Comparison of ENCODE assay signal across 18 cellular contexts in the genomic region with DNA sequence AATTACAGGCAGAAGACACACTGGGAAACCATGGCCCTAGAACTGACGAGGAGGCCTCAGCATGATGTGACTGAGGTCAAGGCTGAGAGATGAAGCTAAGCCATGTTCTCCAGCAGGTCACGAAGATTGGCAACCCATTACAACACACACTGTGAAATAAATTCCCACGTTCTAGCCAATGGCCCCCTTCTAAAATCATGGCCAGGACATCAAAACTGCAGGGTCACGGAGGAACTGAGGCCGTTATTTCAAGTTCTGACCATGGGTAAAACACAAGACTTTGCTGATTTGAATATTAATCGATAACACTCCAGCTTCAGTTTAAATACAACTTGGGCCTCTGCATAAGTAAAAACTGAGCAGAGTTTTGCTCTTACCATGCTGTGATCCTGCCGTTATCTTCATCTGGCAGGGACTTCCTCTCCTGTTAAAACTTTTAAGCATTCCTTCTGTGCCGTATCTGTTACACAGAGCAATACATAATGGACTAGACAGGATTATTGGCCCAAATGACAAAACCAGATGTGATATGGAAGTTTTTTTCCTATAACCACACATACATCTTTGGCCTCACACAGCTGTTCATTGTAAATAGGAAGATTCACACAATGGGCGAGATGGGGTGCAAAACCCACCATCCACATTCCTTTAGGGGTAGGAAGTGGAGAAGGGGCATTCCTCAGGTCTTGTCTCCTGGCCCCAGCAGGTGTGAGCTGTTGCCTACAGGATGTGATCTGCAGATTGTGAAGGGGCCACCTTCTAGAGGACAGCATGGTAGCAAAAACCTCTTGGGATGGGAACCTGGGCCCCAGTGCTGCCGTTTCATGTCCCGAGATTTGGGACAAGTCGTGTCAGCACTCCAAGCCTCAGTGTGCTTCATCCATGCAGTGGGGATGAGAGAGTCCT.
"Had no signal": no experiment of that assay in that cellular context is flagged by ENCODE, and none has a peak within 500 bp of the region (broad histone marks: within the 10 kb centered on the region; RNA-seq: fewer than 3 reads in every experiment).

No MANE protein-coding gene starts in this region.

- H3K9me3 ChIP-seq: adrenal gland, colonic mucosa, pancreas, testis had no signal

- H3K4me3 ChIP-seq: adrenal gland, colonic mucosa, neural progenitor cell, pancreas, testis had no signal

- H3K4me3 Mint-ChIP-seq: activated CD4-positive, alpha-beta T cell treated with anti-CD3 and anti-CD28 coated beads, Interleukin-2, amount 10 ng/mL, durations not matched to agents 7 days and 5 days; immature natural killer cell; memory B cell; neural progenitor cell; stimulated activated naive CD8-positive, alpha-beta T cell treated with anti-CD3 and anti-CD28 coated beads, Interleukin-15, amount 100 ng/mL, for 72 hours; T-cell had no signal

- H3K27me3 ChIP-seq: adrenal gland, colonic mucosa, neural progenitor cell, pancreas, testis had no signal

- H3K36me3 ChIP-seq: adrenal gland, colonic mucosa, neural progenitor cell, pancreas had no signal

- H3K27ac Mint-ChIP-seq: activated CD4-positive, alpha-beta T cell treated with anti-CD3 and anti-CD28 coated beads, Interleukin-2, amount 10 ng/mL, durations not matched to agents 7 days and 5 days; immature natural killer cell; memory B cell; stimulated activated naive CD8-positive, alpha-beta T cell treated with anti-CD3 and anti-CD28 coated beads, Interleukin-15, amount 100 ng/mL, for 72 hours; T-cell had no signal

- H3K36me3 Mint-ChIP-seq: immature natural killer cell, memory B cell, neural progenitor cell, T-cell had no signal

- H3K4me1 ChIP-seq: adrenal gland, colonic mucosa, testis had no signal

- H3K9me3 Mint-ChIP-seq: activated CD4-positive, alpha-beta T cell treated with anti-CD3 and anti-CD28 coated beads, Interleukin-2, amount 10 ng/mL, durations not matched to agents 7 days and 5 days; immature natural killer cell; memory B cell; neural progenitor cell; stimulated activated naive CD8-positive, alpha-beta T cell treated with anti-CD3 and anti-CD28 coated beads, Interleukin-15, amount 100 ng/mL, for 72 hours; T-cell had no signal

- H3K4me2 ChIP-seq: neural progenitor cell had no signal

- DNase-seq: activated CD4-positive, alpha-beta T cell treated with anti-CD3 and anti-CD28 coated beads, Interleukin-2, amount 10 ng/mL, durations not matched to agents 7 days and 5 days; activated CD4-positive, CD25-positive, alpha-beta regulatory T cell; activated naive CD4-positive, alpha-beta T cell treated with anti-CD3 and anti-CD28 coated beads, Interleukin-2, amount 50 U/mL, for 16 hours; activated T-cell treated with anti-CD3 and anti-CD28 coated beads, Interleukin-2, amount 50 U/mL, for 1 hour; adrenal gland; colonic mucosa; effector memory CD4-positive, alpha-beta T cell; hypothalamus; immature natural killer cell; pancreas; stimulated activated CD4-positive, alpha-beta T cell treated with anti-CD3 and anti-CD28 coated beads, Interleukin-12 subunit alpha, Interleukin-12 subunit beta, amount 100 ng/mL, for 4 hours; stimulated activated CD4-positive, alpha-beta T cell treated with anti-CD3 and anti-CD28 coated beads, Interleukin-4, amount 100 ng/mL, for 1 hour; stimulated activated naive CD8-positive, alpha-beta T cell treated with anti-CD3 and anti-CD28 coated beads, Interleukin-15, amount 100 ng/mL, for 72 hours; T-cell had no signal

- FAIRE-seq: pancreas had no signal

- H3K27ac ChIP-seq: adrenal gland, colonic mucosa, epithelial cell of prostate, neural progenitor cell, pancreas, testis had no signal

- H3K9ac ChIP-seq: neural progenitor cell had no signal

- H3K4me1 Mint-ChIP-seq: activated CD4-positive, alpha-beta T cell treated with anti-CD3 and anti-CD28 coated beads, Interleukin-2, amount 10 ng/mL, durations not matched to agents 7 days and 5 days; immature natural killer cell; memory B cell; stimulated activated naive CD8-positive, alpha-beta T cell treated with anti-CD3 and anti-CD28 coated beads, Interleukin-15, amount 100 ng/mL, for 72 hours; T-cell had no signal
